8 cellular contexts compared by ENCODE assay signal in the genomic region with DNA sequence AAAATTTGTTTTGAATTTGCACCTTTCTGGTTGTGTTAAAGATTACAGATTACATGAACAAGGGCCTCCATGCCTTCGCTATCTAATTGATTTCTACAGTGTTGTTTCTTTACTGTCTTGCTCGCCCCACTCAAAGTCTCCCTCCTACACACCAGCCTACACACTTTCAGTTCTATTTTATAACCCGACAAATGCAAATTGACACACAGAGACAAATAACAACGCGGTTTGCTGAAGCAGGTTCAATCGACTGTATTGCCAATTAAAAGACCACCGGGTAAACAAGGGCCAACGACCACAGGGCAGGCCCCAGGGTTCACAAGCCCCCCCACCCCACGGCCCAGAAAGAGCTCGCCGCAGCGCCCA. TPM values are rescaled to one million over a fixed set of nuclear protein-coding genes. Genes with fewer than 3 reads are reported as not detected.
DNase-seq lines count a peak whose midpoint lies in the region; ATAC-seq and TF ChIP-seq lines count a peak whose summit lies in the region.

No MANE protein-coding gene starts in this region.

- H3K9ac ChIP-seq in fibroblast of lung (ENCODE audit: insufficient read depth, low read length) = peak overlapping the region; percentile 95

- H3K9me3 ChIP-seq in RWPE2 (ENCODE audit: severe bottlenecking) (no peaks in the 10 kb centered on the region), fibroblast of lung (ENCODE audit: control insufficient read depth, insufficient read depth, low read depth, low read length) (no peaks in the 10 kb centered on the region)

- H3K27ac ChIP-seq in RWPE2 (ENCODE audit: poor library complexity, severe bottlenecking) (peak overlapping the region; percentile 77), fibroblast of lung (ENCODE audit: insufficient read depth, low read length) (peak overlapping the region; percentile 89)

- peak; percentile 21 for DNase-seq in stimulated activated CD4-positive, alpha-beta T cell treated with anti-CD3 and anti-CD28 coated beads, Interleukin-2, amount 100 ng/mL, for 4 hours (ENCODE audit: low read depth)
- DNase-seq in stimulated activated CD4-positive, alpha-beta T cell treated with anti-CD3 and anti-CD28 coated beads, Interleukin-1b, Interleukin-23, amount 100 ng/mL, for 48 hours = no peak
- DNase-seq in RWPE2 (ENCODE audit: low spot score) = no peak
- DNase-seq in fibroblast of lung (ENCODE audit: low read depth in 2 of 2) = no peak
- no peak for DNase-seq in retinal pigment epithelial cell (ENCODE audit: low read depth)
- DNase-seq in amniotic stem cell (lab: John Stamatoyannopoulos, UW) = no peak
- DNase-seq in NCI-H1048 (lab: John Stamatoyannopoulos, UW) = no peak
- no peak for DNase-seq in islet precursor cell

- H3K4me2 ChIP-seq in fibroblast of lung (ENCODE audit: extremely low read depth, insufficient read depth, low read length) = peak overlapping the region; percentile 55

- H3K36me3 ChIP-seq in RWPE2 (ENCODE audit: low read depth) = peaks cover 16% of the 10 kb centered on the region
- H3K36me3 ChIP-seq in fibroblast of lung (ENCODE audit: control insufficient read depth, insufficient read depth, low read length) = no peaks in the 10 kb centered on the region

- ATAC-seq in RWPE2 (ENCODE audit: low read depth) = no peak

- TF ChIP-seq CTCF in RWPE2 (IDR thresholded peaks at IDR 0.05; ENCODE audit: poor library complexity, severe bottlenecking) (no peak), fibroblast of lung (conservative IDR thresholded peaks at IDR 0.05 in 1 of 2, IDR thresholded peaks at IDR 0.05 in 1 of 2; ENCODE audit: low read depth in 1 of 2, low read length in 2 of 2) (no peak), retinal pigment epithelial cell (conservative IDR thresholded peaks at IDR 0.05; ENCODE audit: low read depth, low read length) (no peak)

- H3K27me3 ChIP-seq in RWPE2 (ENCODE audit: insufficient read depth, poor library complexity, severe bottlenecking) (no peaks in the 10 kb centered on the region), fibroblast of lung (ENCODE audit: control insufficient read depth, insufficient read depth, low read length) (no peaks in the 10 kb centered on the region)

- H4K20me1 ChIP-seq in fibroblast of lung (ENCODE audit: control insufficient read depth, extremely low read depth, insufficient read depth, low read length) = no peaks in the 10 kb centered on the region

- peaks cover 25% of the 10 kb centered on the region for H3K4me1 ChIP-seq in RWPE2 (ENCODE audit: insufficient read depth, poor library complexity, severe bottlenecking)
- H3K4me1 ChIP-seq in fibroblast of lung (ENCODE audit: control insufficient read depth, extremely low read depth, insufficient read depth, low read length) = peaks cover 8% of the 10 kb centered on the region

- peak overlapping the region; percentile 87 for H3K4me3 ChIP-seq in RWPE2 (ENCODE audit: severe bottlenecking)
- peak overlapping the region; percentile 43 to 90 (median 76) for H3K4me3 ChIP-seq in fibroblast of lung (replicated peaks in 1 of 4; ENCODE audit: control extremely low read depth in 1 of 4, insufficient read depth in 1 of 4, low read depth in 3 of 4, low read length in 4 of 4)
- peak overlapping the region; percentile 74 for H3K4me3 ChIP-seq in retinal pigment epithelial cell (ENCODE audit: low read length)

- peaks cover 61% of the 10 kb centered on the region for H3K79me2 ChIP-seq in fibroblast of lung (ENCODE audit: control insufficient read depth, insufficient read depth, low read length)

- H2AFZ ChIP-seq in fibroblast of lung (ENCODE audit: low read length) = no peak overlapping the region

RNA-seq across cellular contexts. Expression of a gene that starts 0.9 kb away (rescaled TPM):
- 71.7 and 121 TPM in 2 replicates for total RNA-seq in fibroblast of lung
- 109 and 114 TPM in 2 replicates for polyA plus RNA-seq in fibroblast of lung
- polyA plus RNA-seq in fibroblast of lung (2012) = 69.2 and 75.6 TPM in 2 replicates
- polyA minus RNA-seq in fibroblast of lung (ENCODE audit: low replicate concordance) = 33.7 and 41.9 TPM in 2 replicates

RNA-seq across cellular contexts. Expression of a gene that starts 58.0 kb away (rescaled TPM):
- 15.2 and 20.8 TPM in 2 replicates for total RNA-seq in fibroblast of lung
- polyA plus RNA-seq in fibroblast of lung = 48.0 and 54.8 TPM in 2 replicates
- 38.2 and 39.0 TPM in 2 replicates for polyA plus RNA-seq in fibroblast of lung (2012)
- polyA minus RNA-seq in fibroblast of lung (ENCODE audit: low replicate concordance) = 147 and 217 TPM in 2 replicates

RNA-seq across cellular contexts. Expression of a gene that starts 58.3 kb away (rescaled TPM):
- total RNA-seq in fibroblast of lung = 85.3 and 101 TPM in 2 replicates
- polyA plus RNA-seq in fibroblast of lung = 57.4 and 67.8 TPM in 2 replicates
- 36.4 and 48.2 TPM in 2 replicates for polyA plus RNA-seq in fibroblast of lung (2012)
- 124 and 152 TPM in 2 replicates for polyA minus RNA-seq in fibroblast of lung (ENCODE audit: low replicate concordance)
